ENCODE assay signal across 11 cellular contexts in the genomic region with DNA sequence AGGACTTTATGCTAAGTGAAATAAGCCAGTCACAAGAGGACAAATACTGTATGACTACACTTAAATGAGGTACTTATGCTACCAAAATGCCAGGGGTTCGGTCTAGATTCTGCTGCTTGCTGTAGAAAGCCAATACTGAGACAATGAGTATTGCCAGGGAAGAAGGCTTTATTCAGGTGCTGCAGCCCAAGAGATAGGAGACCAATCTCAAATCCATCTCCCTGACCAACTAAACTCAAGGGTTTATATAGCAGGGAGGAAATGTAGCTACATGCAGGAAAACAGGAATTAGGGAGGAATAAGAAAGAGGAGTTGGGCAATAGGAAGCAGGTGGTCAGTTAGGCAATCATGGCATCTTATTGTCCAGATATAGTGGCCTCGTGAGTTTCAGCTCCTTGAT.
"Had no signal": no experiment of that assay in that cellular context is flagged by ENCODE, and none has a peak within 500 bp of the region (broad histone marks: within the 10 kb centered on the region; RNA-seq: fewer than 3 reads in every experiment).

No MANE protein-coding gene starts in this region.

- H3K36me3 ChIP-seq: HAP-1 had no signal

- DNase-seq: GM23248, GOT3, H7, H9, HCEC 1CT, HFFc6 had no signal

- H3K4me1 Mint-ChIP-seq: GM23338, H9 had no signal

- H3K4me1 ChIP-seq: HAP-1 had no signal

- H3K27ac ChIP-seq: GM23248 had no signal

- H3K4me2 ChIP-seq: GM23338 had no signal

- H3K4me3 ChIP-seq: GM23248, GM23338, HAP-1 had no signal

- ATAC-seq: GM23338, HCT116 had no signal

- H2AFZ ChIP-seq: GM23248, GM23338 had no signal

- H3K27ac Mint-ChIP-seq: GM23338, H9, HFFc6 had no signal

- FAIRE-seq: H1, H54 had no signal

- H3K4me3 Mint-ChIP-seq: GM23338, H9, HFFc6 had no signal

- H3K9ac ChIP-seq: GM23248 had no signal
